ENCODE assay signal across 18 cellular contexts in the genomic region with DNA sequence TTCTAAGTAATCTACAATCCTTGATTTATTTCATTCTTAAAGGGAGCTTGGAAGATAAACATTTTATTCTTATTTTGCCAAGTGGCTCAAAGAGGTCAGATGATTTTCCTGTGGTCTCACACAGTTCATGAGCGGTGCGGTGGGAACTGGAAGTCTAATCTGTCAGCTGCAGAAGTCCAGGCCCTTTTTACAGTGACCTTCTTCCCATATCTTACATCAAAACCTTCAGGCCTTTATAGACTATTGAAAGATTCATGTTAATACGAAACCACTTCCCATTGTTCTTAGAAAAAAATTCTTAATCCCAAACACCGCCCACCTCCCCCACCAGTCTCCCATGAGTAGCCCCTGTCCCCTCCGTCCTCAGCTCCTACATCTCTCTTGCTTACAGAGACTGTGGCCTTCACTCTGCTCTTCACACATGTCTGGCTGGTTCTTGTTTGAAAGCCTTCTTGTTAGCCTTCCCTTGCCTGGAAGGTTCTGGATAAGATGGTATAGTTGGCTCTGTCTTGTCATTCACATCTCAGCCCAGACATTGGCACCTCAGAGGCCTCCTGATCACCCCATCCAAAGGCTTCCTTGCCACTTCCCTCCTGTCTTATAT.
"Had no signal": no experiment of that assay in that cellular context is flagged by ENCODE, and none has a peak within 500 bp of the region (broad histone marks: within the 10 kb centered on the region; RNA-seq: fewer than 3 reads in every experiment).

No MANE protein-coding gene starts in this region.

- H3K36me3 ChIP-seq: sigmoid colon, thyroid gland, vagina had no signal

- H3K9me3 Mint-ChIP-seq: endodermal cell, type B pancreatic cell had no signal

- H2AFZ ChIP-seq: hepatocyte had no signal

- H3K4me3 ChIP-seq: coronary artery, hepatocyte, sigmoid colon, skin epidermis, thyroid gland, vagina had no signal

- H3K36me3 Mint-ChIP-seq: natural killer cell treated with Interleukin-12 subunit alpha and Interleukin-12 subunit beta and Interleukin-15 and Interleukin-18, amount 100 ng/mL, for 72 hours had no signal

- H3K4me1 Mint-ChIP-seq: endodermal cell had no signal

- H3K27ac ChIP-seq: coronary artery, hepatocyte, sigmoid colon, skin epidermis, thyroid gland, vagina had no signal

- H3K27ac Mint-ChIP-seq: endodermal cell; natural killer cell treated with Interleukin-12 subunit alpha and Interleukin-12 subunit beta and Interleukin-15 and Interleukin-18, amount 100 ng/mL, for 72 hours; type B pancreatic cell had no signal

- ATAC-seq: left cardiac atrium; natural killer cell treated with Interleukin-12 subunit alpha and Interleukin-12 subunit beta and Interleukin-15 and Interleukin-18, amount 100 ng/mL, for 72 hours had no signal

- H3K79me2 ChIP-seq: hepatocyte had no signal

- H3K27me3 Mint-ChIP-seq: type B pancreatic cell had no signal

- H3K4me2 ChIP-seq: hepatocyte had no signal

- H3K4me3 Mint-ChIP-seq: endodermal cell; natural killer cell treated with Interleukin-12 subunit alpha and Interleukin-12 subunit beta and Interleukin-15 and Interleukin-18, amount 100 ng/mL, for 72 hours; type B pancreatic cell had no signal

- H3K27me3 ChIP-seq: hepatocyte, sigmoid colon, thyroid gland, vagina had no signal

- DNase-seq: effector CD4-positive, alpha-beta T cell; endodermal cell; foreskin melanocyte; head of caudate nucleus; kidney; left cardiac atrium; mammary epithelial cell; sigmoid colon; stimulated activated CD4-positive, alpha-beta T cell treated with anti-CD3 and anti-CD28 coated beads, Interleukin-2, amount 100 ng/mL, for 24 hours; stimulated activated CD4-positive, alpha-beta T cell treated with anti-CD3 and anti-CD28 coated beads, Interleukin-4, amount 100 ng/mL, for 4 hours; stimulated activated naive CD4-positive, alpha-beta T cell treated with Interleukin-2 at 50 U/mL for 16 hours; thyroid gland had no signal

- H3K4me1 ChIP-seq: sigmoid colon, thyroid gland, vagina had no signal
